ENCODE assay signal across 1 cellular context in the genomic region with DNA sequence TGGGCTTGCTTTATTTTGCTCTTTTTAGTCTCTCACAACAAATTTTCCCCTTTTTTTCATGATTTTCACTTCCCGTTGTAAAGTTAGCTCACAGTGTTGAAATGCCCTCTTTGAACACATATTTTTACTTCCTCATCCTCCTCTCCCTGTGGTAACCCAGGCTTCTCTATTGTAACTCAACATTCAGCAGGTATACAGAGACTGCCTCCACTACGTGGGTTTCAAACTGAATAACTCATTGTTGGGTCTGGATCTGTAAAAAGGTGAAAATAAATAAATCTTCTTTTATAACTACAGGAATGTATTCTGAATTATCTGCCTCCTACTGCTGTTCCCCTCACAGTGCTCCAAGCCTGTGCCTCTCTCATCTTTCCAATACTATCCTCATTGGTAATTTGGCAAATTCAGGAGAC.
TF ChIP-seq lines count a peak whose summit lies in the region.

No MANE protein-coding gene starts in this region.

TF ChIP-seq in GM23338, 12 proteins besides CTCF, POLR2A, EP300 and RAD21 (continued from another document):
- TF ChIP-seq, protein P1, sequence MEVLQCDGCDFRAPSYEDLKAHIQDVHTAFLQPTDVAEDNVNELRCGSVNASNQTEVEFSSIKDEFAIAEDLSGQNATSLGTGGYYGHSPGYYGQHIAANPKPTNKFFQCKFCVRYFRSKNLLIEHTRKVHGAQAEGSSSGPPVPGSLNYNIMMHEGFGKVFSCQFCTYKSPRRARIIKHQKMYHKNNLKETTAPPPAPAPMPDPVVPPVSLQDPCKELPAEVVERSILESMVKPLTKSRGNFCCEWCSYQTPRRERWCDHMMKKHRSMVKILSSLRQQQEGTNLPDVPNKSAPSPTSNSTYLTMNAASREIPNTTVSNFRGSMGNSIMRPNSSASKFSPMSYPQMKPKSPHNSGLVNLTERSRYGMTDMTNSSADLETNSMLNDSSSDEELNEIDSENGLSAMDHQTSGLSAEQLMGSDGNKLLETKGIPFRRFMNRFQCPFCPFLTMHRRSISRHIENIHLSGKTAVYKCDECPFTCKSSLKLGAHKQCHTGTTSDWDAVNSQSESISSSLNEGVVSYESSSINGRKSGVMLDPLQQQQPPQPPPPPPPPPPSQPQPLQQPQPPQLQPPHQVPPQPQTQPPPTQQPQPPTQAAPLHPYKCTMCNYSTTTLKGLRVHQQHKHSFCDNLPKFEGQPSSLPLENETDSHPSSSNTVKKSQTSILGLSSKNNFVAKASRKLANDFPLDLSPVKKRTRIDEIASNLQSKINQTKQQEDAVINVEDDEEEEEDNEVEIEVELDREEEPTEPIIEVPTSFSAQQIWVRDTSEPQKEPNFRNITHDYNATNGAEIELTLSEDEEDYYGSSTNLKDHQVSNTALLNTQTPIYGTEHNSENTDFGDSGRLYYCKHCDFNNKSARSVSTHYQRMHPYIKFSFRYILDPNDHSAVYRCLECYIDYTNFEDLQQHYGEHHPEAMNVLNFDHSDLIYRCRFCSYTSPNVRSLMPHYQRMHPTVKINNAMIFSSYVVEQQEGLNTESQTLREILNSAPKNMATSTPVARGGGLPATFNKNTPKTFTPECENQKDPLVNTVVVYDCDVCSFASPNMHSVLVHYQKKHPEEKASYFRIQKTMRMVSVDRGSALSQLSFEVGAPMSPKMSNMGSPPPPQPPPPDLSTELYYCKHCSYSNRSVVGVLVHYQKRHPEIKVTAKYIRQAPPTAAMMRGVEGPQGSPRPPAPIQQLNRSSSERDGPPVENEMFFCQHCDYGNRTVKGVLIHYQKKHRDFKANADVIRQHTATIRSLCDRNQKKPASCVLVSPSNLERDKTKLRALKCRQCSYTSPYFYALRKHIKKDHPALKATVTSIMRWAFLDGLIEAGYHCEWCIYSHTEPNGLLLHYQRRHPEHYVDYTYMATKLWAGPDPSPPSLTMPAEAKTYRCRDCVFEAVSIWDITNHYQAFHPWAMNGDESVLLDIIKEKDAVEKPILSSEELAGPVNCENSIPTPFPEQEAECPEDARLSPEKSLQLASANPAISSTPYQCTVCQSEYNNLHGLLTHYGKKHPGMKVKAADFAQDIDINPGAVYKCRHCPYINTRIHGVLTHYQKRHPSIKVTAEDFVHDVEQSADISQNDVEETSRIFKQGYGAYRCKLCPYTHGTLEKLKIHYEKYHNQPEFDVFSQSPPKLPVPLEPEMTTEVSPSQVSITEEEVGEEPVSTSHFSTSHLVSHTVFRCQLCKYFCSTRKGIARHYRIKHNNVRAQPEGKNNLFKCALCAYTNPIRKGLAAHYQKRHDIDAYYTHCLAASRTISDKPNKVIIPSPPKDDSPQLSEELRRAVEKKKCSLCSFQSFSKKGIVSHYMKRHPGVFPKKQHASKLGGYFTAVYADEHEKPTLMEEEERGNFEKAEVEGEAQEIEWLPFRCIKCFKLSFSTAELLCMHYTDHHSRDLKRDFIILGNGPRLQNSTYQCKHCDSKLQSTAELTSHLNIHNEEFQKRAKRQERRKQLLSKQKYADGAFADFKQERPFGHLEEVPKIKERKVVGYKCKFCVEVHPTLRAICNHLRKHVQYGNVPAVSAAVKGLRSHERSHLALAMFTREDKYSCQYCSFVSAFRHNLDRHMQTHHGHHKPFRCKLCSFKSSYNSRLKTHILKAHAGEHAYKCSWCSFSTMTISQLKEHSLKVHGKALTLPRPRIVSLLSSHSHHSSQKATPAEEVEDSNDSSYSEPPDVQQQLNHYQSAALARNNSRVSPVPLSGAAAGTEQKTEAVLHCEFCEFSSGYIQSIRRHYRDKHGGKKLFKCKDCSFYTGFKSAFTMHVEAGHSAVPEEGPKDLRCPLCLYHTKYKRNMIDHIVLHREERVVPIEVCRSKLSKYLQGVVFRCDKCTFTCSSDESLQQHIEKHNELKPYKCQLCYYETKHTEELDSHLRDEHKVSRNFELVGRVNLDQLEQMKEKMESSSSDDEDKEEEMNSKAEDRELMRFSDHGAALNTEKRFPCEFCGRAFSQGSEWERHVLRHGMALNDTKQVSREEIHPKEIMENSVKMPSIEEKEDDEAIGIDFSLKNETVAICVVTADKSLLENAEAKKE (CRISPR knock-in tag; IDR thresholded peaks at IDR 0.05): no peak
- TF ChIP-seq STAT1 (IDR thresholded peaks at IDR 0.05; ENCODE audit: unreplicated experiment) (no peak), POLR2AphosphoS5 (IDR thresholded peaks at IDR 0.05; ENCODE audit: low read depth) (no peak), EZH2phosphoT487 (IDR thresholded peaks at IDR 0.05; ENCODE audit: unreplicated experiment) (no peak), NANOG (IDR thresholded peaks at IDR 0.05; ENCODE audit: borderline replicate concordance) (no peak), JUNB (IDR thresholded peaks at IDR 0.05; ENCODE audit: unreplicated experiment) (no peak)
